In the genomic region with DNA sequence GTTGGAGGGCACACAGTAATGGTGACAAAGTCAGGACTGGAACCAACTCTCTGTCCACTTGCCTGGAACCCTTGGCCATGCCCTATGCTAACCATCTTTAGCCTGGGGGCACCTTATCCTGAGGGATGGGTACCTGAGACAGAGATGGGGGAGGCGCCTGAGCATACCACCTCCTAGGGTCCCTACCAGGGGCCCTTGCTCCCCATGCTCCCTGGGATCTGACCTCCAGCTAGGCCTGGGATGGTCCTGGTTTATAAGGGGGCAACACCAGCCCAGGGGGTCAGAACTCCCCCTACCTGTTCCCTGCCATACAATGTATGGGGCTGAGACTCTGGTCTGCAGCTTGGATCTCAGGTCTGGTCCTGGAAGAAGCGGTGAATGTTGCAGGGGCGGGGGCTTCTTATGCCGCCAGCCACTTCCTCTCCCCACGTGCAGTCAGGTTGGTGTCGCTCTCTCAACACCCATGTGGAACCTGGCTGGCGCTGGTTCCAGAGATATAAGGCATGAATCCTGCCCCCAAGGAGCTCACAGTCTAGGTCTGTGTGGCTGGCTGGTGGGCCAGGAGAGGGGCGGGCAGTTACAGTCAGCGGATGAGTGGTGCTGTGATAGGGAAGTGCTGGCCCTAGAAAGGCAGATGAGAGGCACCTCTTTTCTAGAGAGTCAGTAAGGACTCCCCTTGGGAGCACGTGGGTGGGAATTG, we compare ENCODE assay signal across 19 cellular contexts. TPM values are rescaled to one million over a fixed set of nuclear protein-coding genes. Genes with fewer than 3 reads are reported as not detected.
"Had no signal": no experiment of that assay in that cellular context is flagged by ENCODE, and none has a peak within 500 bp of the region (broad histone marks: within the 10 kb centered on the region; RNA-seq: fewer than 3 reads in every experiment).

No MANE protein-coding gene starts in this region.

- H3K9me3 Mint-ChIP-seq: activated naive CD8-positive, alpha-beta T cell treated with anti-CD3 and anti-CD28 coated beads, Interleukin-2, amount 50 U/mL, for 24 hours; T-helper 2 cell treated with Interferon-gamma antibody and Interleukin-4, amounts not matched to agents 5 μg/mL and 100 μg/mL, for 36 hours; type B pancreatic cell had no signal

- H3K36me3 ChIP-seq: cardiac muscle cell, prostate gland, suprapubic skin had no signal

- H3K27ac ChIP-seq: cardiac muscle cell, coronary artery, prostate gland, suprapubic skin had no signal

- H3K9me3 ChIP-seq: prostate gland, suprapubic skin had no signal

- H3K27me3 Mint-ChIP-seq: activated naive CD8-positive, alpha-beta T cell treated with anti-CD3 and anti-CD28 coated beads, Interleukin-2, amount 50 U/mL, for 24 hours; naive thymus-derived CD8-positive, alpha-beta T cell; type B pancreatic cell had no signal

- H3K27me3 ChIP-seq: cardiac muscle cell, suprapubic skin had no signal

- H3K4me3 ChIP-seq: cardiac muscle cell, coronary artery, prostate gland, suprapubic skin had no signal

- ATAC-seq: activated CD4-positive, CD25-positive, alpha-beta regulatory T cell treated with anti-CD3 and anti-CD28 coated beads, Interleukin-2, amount 50 U/mL, for 24 hours; activated T-cell treated with anti-CD3 and anti-CD28 coated beads, Interleukin-2, amount 50 U/mL, for 72 hours; naive thymus-derived CD8-positive, alpha-beta T cell; sciatic nerve; stimulated activated naive CD8-positive, alpha-beta T cell treated with anti-CD3 and anti-CD28 coated beads, Interleukin-15, Interleukin-2, amounts not matched to agents 100 U/mL and 50 U/mL, for 24 hours had no signal

- H3K27ac Mint-ChIP-seq: activated naive CD8-positive, alpha-beta T cell treated with anti-CD3 and anti-CD28 coated beads, Interleukin-2, amount 50 U/mL, for 24 hours; activated T-cell treated with anti-CD3 and anti-CD28 coated beads, Interleukin-2, amount 50 U/mL, for 72 hours; T-helper 2 cell treated with Interferon-gamma antibody and Interleukin-4, amounts not matched to agents 5 μg/mL and 100 μg/mL, for 36 hours had no signal

- H3K4me3 Mint-ChIP-seq: activated naive CD8-positive, alpha-beta T cell treated with anti-CD3 and anti-CD28 coated beads, Interleukin-2, amount 50 U/mL, for 24 hours; activated T-cell treated with anti-CD3 and anti-CD28 coated beads, Interleukin-2, amount 50 U/mL, for 72 hours; naive thymus-derived CD8-positive, alpha-beta T cell; T-helper 2 cell treated with Interferon-gamma antibody and Interleukin-4, amounts not matched to agents 5 μg/mL and 100 μg/mL, for 36 hours; type B pancreatic cell had no signal

- H3K4me1 ChIP-seq: prostate gland had no signal

- H3K36me3 Mint-ChIP-seq: naive thymus-derived CD8-positive, alpha-beta T cell; type B pancreatic cell had no signal

- DNase-seq: activated CD4-positive, alpha-beta T cell treated with anti-CD3 and anti-CD28 coated beads, Interleukin-2, amount 50 U/mL, for 4 hours; activated naive CD4-positive, alpha-beta T cell treated with Interleukin-2 at 50 U/mL for 16 hours; activated naive CD8-positive, alpha-beta T cell treated with anti-CD3 and anti-CD28 coated beads, Interleukin-2, amount 50 U/mL, for 24 hours; activated T-cell treated with anti-CD3 and anti-CD28 coated beads, Interleukin-2, amount 50 U/mL, for 72 hours; effector CD8-positive, alpha-beta T cell; hypothalamus; naive thymus-derived CD8-positive, alpha-beta T cell; occipital lobe; stimulated activated CD4-positive, alpha-beta T cell treated with anti-CD3 and anti-CD28 coated beads, Interleukin-2, amount 100 ng/mL, for 48 hours; stimulated activated naive CD8-positive, alpha-beta T cell treated with anti-CD3 and anti-CD28 coated beads, Interleukin-15, Interleukin-2, amounts not matched to agents 100 U/mL and 50 U/mL, for 24 hours had no signal

RNA-seq across cellular contexts. Expression of a gene that starts 3.8 kb away (rescaled TPM):
- total RNA-seq: epithelial cell of proximal tubule had no signal
